ENCODE assay signal across 38 cellular contexts in genomic region chr10:71374481-71375233, GRCh38.
"Had no signal": no experiment of that assay in that cellular context is flagged by ENCODE, and none has a peak within 500 bp of the region (broad histone marks: within the 10 kb centered on the region; RNA-seq: fewer than 3 reads in every experiment).

No MANE protein-coding gene starts in this region.

- H3K36me3 ChIP-seq: ascending aorta had no signal

- H3K36me3 Mint-ChIP-seq: activated naive CD4-positive, alpha-beta T cell treated with anti-CD3 and anti-CD28 coated beads, Interleukin-2, amount 50 U/mL, for 24 hours; activated naive CD8-positive, alpha-beta T cell treated with anti-CD3 and anti-CD28 coated beads, Interleukin-2, amount 10 ng/mL, durations not matched to agents 7 days and 5 days; T-cell had no signal

- H3K27ac ChIP-seq: ascending aorta, PC-9, RWPE1, VCaP had no signal

- FAIRE-seq: RCC 7860 had no signal

- H3K4me3 ChIP-seq: ascending aorta, PC-9 had no signal

- H3K9me3 Mint-ChIP-seq: activated CD4-positive, alpha-beta T cell treated with anti-CD3 and anti-CD28 coated beads, Interleukin-2, amount 10 ng/mL, durations not matched to agents 24 days and 14 days; activated CD8-positive, alpha-beta T cell treated with anti-CD3 and anti-CD28 coated beads for 36 hours; activated naive CD4-positive, alpha-beta T cell treated with anti-CD3 and anti-CD28 coated beads, Interleukin-2, amount 50 U/mL, for 24 hours; activated naive CD8-positive, alpha-beta T cell treated with anti-CD3 and anti-CD28 coated beads, Interleukin-2, amount 10 ng/mL, durations not matched to agents 7 days and 5 days; activated T-cell treated with anti-CD3 and anti-CD28 coated beads, Interleukin-2, amount 50 U/mL, for 72 hours; activated T-helper 17 cell treated with anti-CD3 and anti-CD28 coated beads, Interleukin-2, amount 50 U/mL, for 72 hours; T-cell had no signal

- H3K4me3 Mint-ChIP-seq: activated CD8-positive, alpha-beta T cell treated with anti-CD3 and anti-CD28 coated beads for 36 hours; activated naive CD8-positive, alpha-beta T cell treated with anti-CD3 and anti-CD28 coated beads, Interleukin-2, amount 10 ng/mL, durations not matched to agents 7 days and 5 days; activated T-cell treated with anti-CD3 and anti-CD28 coated beads, Interleukin-2, amount 50 U/mL, for 72 hours; activated T-helper 17 cell treated with anti-CD3 and anti-CD28 coated beads, Interleukin-2, amount 50 U/mL, for 72 hours; T-cell; T-helper 17 cell had no signal

- DNase-seq: activated CD4-positive, alpha-beta T cell treated with anti-CD3 and anti-CD28 coated beads for 1 hour; activated CD4-positive, alpha-beta T cell treated with anti-CD3 and anti-CD28 coated beads, Interleukin-2, amount 10 ng/mL, durations not matched to agents 24 days and 14 days; activated CD4-positive, alpha-beta T cell treated with anti-CD3 and anti-CD28 coated beads, Interleukin-2, amount 50 U/mL, for 4 hours; activated CD4-positive, CD25-positive, alpha-beta regulatory T cell; activated CD8-positive, alpha-beta T cell treated with anti-CD3 and anti-CD28 coated beads for 36 hours; activated effector memory CD4-positive, alpha-beta T cell treated with anti-CD3 and anti-CD28 coated beads, Interleukin-2, amount 50 U/mL, for 16 hours; activated naive CD4-positive, alpha-beta T cell; activated naive CD8-positive, alpha-beta T cell treated with anti-CD3 and anti-CD28 coated beads, Interleukin-2, amount 10 ng/mL, durations not matched to agents 7 days and 5 days; activated T-cell treated with anti-CD3 and anti-CD28 coated beads, Interleukin-2, amount 50 U/mL, for 1 hour; activated T-cell treated with anti-CD3 and anti-CD28 coated beads, Interleukin-2, amount 50 U/mL, for 72 hours; amygdala; cerebellar nuclear complex; Kasumi-1; KG1; MM.1S; MV-4-11; NCI-H1092; NCI-H1436 treated with DMSO at 0.1 percent for 48 hours; NCI-H1694 treated with DMSO at 0.1 percent for 48 hours; NCI-H2029; NCI-H2107; NCI-H2171; NCI-H510A; NCI-H526; NCI-H748 treated with DMSO at 0.1 percent for 48 hours; NK-92 treated with Interleukin-12 subunit alpha and Interleukin-12 subunit beta, amount 100 ng/mL, for 24 hours; PC-9; SIG-M5; T-cell; T-helper 17 cell had no signal

- H3K27me3 Mint-ChIP-seq: activated naive CD4-positive, alpha-beta T cell treated with anti-CD3 and anti-CD28 coated beads, Interleukin-2, amount 50 U/mL, for 24 hours had no signal

- H3K9me3 ChIP-seq: ascending aorta had no signal

- H2AFZ ChIP-seq: PC-9 had no signal

- H3K27me3 ChIP-seq: ascending aorta had no signal

- H3K27ac Mint-ChIP-seq: activated CD4-positive, alpha-beta T cell treated with anti-CD3 and anti-CD28 coated beads, Interleukin-2, amount 10 ng/mL, durations not matched to agents 24 days and 14 days; activated CD8-positive, alpha-beta T cell treated with anti-CD3 and anti-CD28 coated beads for 36 hours; activated naive CD4-positive, alpha-beta T cell treated with anti-CD3 and anti-CD28 coated beads, Interleukin-2, amount 50 U/mL, for 24 hours; activated naive CD8-positive, alpha-beta T cell treated with anti-CD3 and anti-CD28 coated beads, Interleukin-2, amount 10 ng/mL, durations not matched to agents 7 days and 5 days; activated T-cell treated with anti-CD3 and anti-CD28 coated beads, Interleukin-2, amount 50 U/mL, for 72 hours; activated T-helper 17 cell treated with anti-CD3 and anti-CD28 coated beads, Interleukin-2, amount 50 U/mL, for 72 hours; T-cell; T-helper 17 cell had no signal

- ATAC-seq: activated CD8-positive, alpha-beta T cell treated with anti-CD3 and anti-CD28 coated beads for 36 hours; activated T-cell treated with anti-CD3 and anti-CD28 coated beads, Interleukin-2, amount 50 U/mL, for 72 hours; activated T-helper 17 cell treated with anti-CD3 and anti-CD28 coated beads, Interleukin-2, amount 50 U/mL, for 72 hours; Right ventricle myocardium inferior; SK-N-SH treated with all-trans-retinoic acid at 6 μM for 48 hours; T-cell; T-helper 17 cell had no signal

- H3K4me2 ChIP-seq: PC-9 had no signal
